Comparison of ENCODE assay signal across 11 cellular contexts in genomic region chr15:70636540-70637165, GRCh38.
A peak's percentile ranks its signal among the peaks of the same experiment; 100 is the strongest.
DNase-seq lines count a peak whose midpoint lies in the region; ATAC-seq, FAIRE-seq and TF ChIP-seq lines count a peak whose summit lies in the region.
"Had no signal": no experiment of that assay in that cellular context is flagged by ENCODE, and none has a peak within 500 bp of the region (broad histone marks: within the 10 kb centered on the region; RNA-seq: fewer than 3 reads in every experiment).

No MANE protein-coding gene starts in this region.

- intact Hi-C loops in endothelial cell of umbilical vein (cut with micrococcal nuclease) = loop anchor here (5.0 kb wide), 1 partner anchor 69 kb away; no protein-coding TSS in a partner anchor

- H4K20me1 ChIP-seq in endothelial cell of umbilical vein (replicated peaks; ENCODE audit: control insufficient read depth, extremely low read depth, insufficient read depth, low read length) = no peaks in the 10 kb centered on the region
- H4K20me1 ChIP-seq in smooth muscle cell (ENCODE audit: low read depth) = no peaks in the 10 kb centered on the region

- H3K36me3 ChIP-seq in endothelial cell of umbilical vein (ENCODE audit: control insufficient read depth in 2 of 2, extremely low read depth in 1 of 2, insufficient read depth in 2 of 2, low read length in 2 of 2) (no peaks in the 10 kb centered on the region), smooth muscle cell (ENCODE audit: low read depth) (no peaks in the 10 kb centered on the region)

- 71% methylated on average over 5 of the region's 5 CpGs for WGBS in smooth muscle cell (ENCODE audit: low lambda C conversion rate)

- TF ChIP-seq POLR2A in endothelial cell of umbilical vein (IDR thresholded peaks at IDR 0.05; ENCODE audit: low read depth, low read length) = no peak

- TF ChIP-seq CTCF in endothelial cell of umbilical vein (IDR thresholded peaks at IDR 0.05; ENCODE audit: extremely low read depth in 1 of 2, insufficient read depth in 1 of 2, low read depth in 1 of 2, low read length in 2 of 2) (peak; percentile 5 to 27), smooth muscle cell (IDR thresholded peaks at IDR 0.05; ENCODE audit: borderline replicate concordance, insufficient read depth, poor library complexity, severe bottlenecking) (peak; percentile 39)

- no peaks in the 10 kb centered on the region for H3K9me1 ChIP-seq in endothelial cell of umbilical vein (replicated peaks; ENCODE audit: control insufficient read depth, extremely low read depth, insufficient read depth, low read length)

- H3F3A ChIP-seq in smooth muscle cell (ENCODE audit: low read depth) = peaks cover 7% of the 10 kb centered on the region

- H3K79me2 ChIP-seq in endothelial cell of umbilical vein (ENCODE audit: control insufficient read depth, insufficient read depth, low read length) = no peaks in the 10 kb centered on the region
- no peaks in the 10 kb centered on the region for H3K79me2 ChIP-seq in smooth muscle cell (ENCODE audit: low read depth)

- H3K27ac ChIP-seq in endothelial cell of umbilical vein (ENCODE audit: insufficient read depth, low read depth, low read length) (no peak overlapping the region), smooth muscle cell (ENCODE audit: low read depth) (no peak overlapping the region)

- DNase-seq in DMS 273 (lab: John Stamatoyannopoulos, UW; ENCODE audit: unreplicated experiment) = peak; percentile 17
- DNase-seq in DMS 273 treated with DMSO at 0.1 percent for 48 hours (lab: John Stamatoyannopoulos, UW) = no peak
- DNase-seq in NOMO-1 treated with dmso at 0.1 percent for 144 hours (lab: John Stamatoyannopoulos, UW; ENCODE audit: unreplicated experiment) = peak; percentile 74
- peak; percentile 28 for DNase-seq in endothelial cell of umbilical vein (ENCODE audit: low read depth, low spot score)
- no peak for DNase-seq in smooth muscle cell (lab: John Stamatoyannopoulos, UW; ENCODE audit: unreplicated experiment)
- no peak for DNase-seq in COLO668 (lab: John Stamatoyannopoulos, UW; ENCODE audit: unreplicated experiment)
- DNase-seq in NCI-H1105 treated with DMSO at 0.1 percent for 48 hours (lab: John Stamatoyannopoulos, UW) = no peak
- DNase-seq: kidney glomerular epithelial cell; stimulated activated CD4-positive, alpha-beta T cell treated with anti-CD3 and anti-CD28 coated beads, Interleukin-2, amount 100 ng/mL, for 48 hours had no signal

- H2AFZ ChIP-seq in endothelial cell of umbilical vein (ENCODE audit: low read depth, low read length) (no peak overlapping the region), smooth muscle cell (ENCODE audit: low read depth) (no peak overlapping the region)

- no peak overlapping the region for H3K9ac ChIP-seq in endothelial cell of umbilical vein (replicated peaks; ENCODE audit: extremely low read depth, insufficient read depth, low read length)
- no peak overlapping the region for H3K9ac ChIP-seq in smooth muscle cell (ENCODE audit: low read depth)

- H3K4me3 ChIP-seq in endothelial cell of umbilical vein (replicated peaks in 1 of 3; ENCODE audit: insufficient read depth in 1 of 3, low read depth in 1 of 3, low read length in 3 of 3) (no peak overlapping the region), smooth muscle cell (no peak overlapping the region)

- no peak for FAIRE-seq in endothelial cell of umbilical vein (lab: Jason Lieb, UNC)
- FAIRE-seq: A204.1 had no signal

- H3K27me3 ChIP-seq in endothelial cell of umbilical vein (ENCODE audit: control insufficient read depth in 2 of 2, insufficient read depth in 2 of 2, low read length in 2 of 2) = peaks cover 2 to 5% of the 10 kb centered on the region in 2 experiments
- H3K27me3 ChIP-seq in smooth muscle cell (ENCODE audit: low read depth) = no peaks in the 10 kb centered on the region

- H3K4me1 ChIP-seq in endothelial cell of umbilical vein (ENCODE audit: control insufficient read depth, extremely low read depth, insufficient read depth, low read length) = no peaks in the 10 kb centered on the region
- peaks cover 15% of the 10 kb centered on the region for H3K4me1 ChIP-seq in smooth muscle cell (ENCODE audit: low read depth)

- BruUV-seq in endothelial cell of umbilical vein (replicated peaks; lab: Mats Ljungman, UMichigan) = no TSS peak

- ATAC-seq in HG02981 (IDR thresholded peaks at IDR 0.05; ENCODE audit: unreplicated experiment) = no peak

- POLR2A ChIA-PET in endothelial cell of umbilical vein (lab: Charles Lee) = no interaction called here

- no peak overlapping the region for H3K4me2 ChIP-seq in endothelial cell of umbilical vein (ENCODE audit: insufficient read depth, low read length)
- no peak overlapping the region for H3K4me2 ChIP-seq in smooth muscle cell

- H3K9me3 ChIP-seq in endothelial cell of umbilical vein (replicated peaks; ENCODE audit: control insufficient read depth, insufficient read depth, low read length) (no peaks in the 10 kb centered on the region), smooth muscle cell (replicated peaks; ENCODE audit: low read depth) (no peaks in the 10 kb centered on the region)

- CTCF ChIA-PET in endothelial cell of umbilical vein (lab: Charles Lee) = interaction anchor here (0.6 to 4.9 kb wide), 7 partner anchors 26 to 156 kb away, joined by 3 to 61 read pairs (median 4); no protein-coding TSS in a partner anchor

- dilution Hi-C loops in endothelial cell of umbilical vein (cut with MboI; ENCODE audit: extremely low pct_ligation_motif_present, low sequenced_read_pairs) = no loop called here

TF ChIP-seq in endothelial cell of umbilical vein, 7 proteins besides CTCF, POLR2A, EP300 and RAD21:
- TF ChIP-seq FOS (IDR thresholded peaks at IDR 0.05; ENCODE audit: borderline replicate concordance, insufficient read depth, low read length) = no peak
- TF ChIP-seq GATA2 (IDR thresholded peaks at IDR 0.05; ENCODE audit: insufficient read depth, insufficient read length, low read depth, low read length) = no peak
- TF ChIP-seq MYC (IDR thresholded peaks at IDR 0.05; ENCODE audit: low read depth, low read length) = no peak
- TF ChIP-seq POLR2AphosphoS5 (IDR thresholded peaks at IDR 0.05; ENCODE audit: insufficient read depth, low read depth, low read length) = no peak
- TF ChIP-seq EZH2 (IDR thresholded peaks at IDR 0.05; ENCODE audit: borderline replicate concordance, low read depth, low read length, severe bottlenecking) = no peak
- no peak for TF ChIP-seq JUN (IDR thresholded peaks at IDR 0.05; ENCODE audit: borderline replicate concordance, insufficient read depth, insufficient read length, low read depth)
- no peak for TF ChIP-seq MAX (IDR thresholded peaks at IDR 0.05; ENCODE audit: insufficient read depth, insufficient read length)

Comparison
In these comparisons a context has a peak if more than half of its experiments do, and no peak if none do; other contexts are left out.
1. DNase-seq: peak in DMS 273 (single experiment), NOMO-1 treated with dmso at 0.1 percent for 144 hours (single experiment) and endothelial cell of umbilical vein (single experiment); none in DMS 273 treated with DMSO at 0.1 percent for 48 hours (single experiment), smooth muscle cell (single experiment), COLO668 (single experiment) and NCI-H1105 treated with DMSO at 0.1 percent for 48 hours (single experiment).